1 cellular context compared by ENCODE assay signal in genomic region chr12:57238854-57239554, GRCh38.
A peak's percentile ranks its signal among the peaks of the same experiment; 100 is the strongest.
TF ChIP-seq lines count a peak whose summit lies in the region.

No MANE protein-coding gene starts in this region.

TF ChIP-seq in HepG2, 621 proteins besides CTCF, POLR2A, EP300 and RAD21 (continues in another document):
- TF ChIP-seq FOXC1 (CRISPR knock-in tag; IDR thresholded peaks at IDR 0.05; ENCODE audit: borderline replicate concordance) (peak; percentile 84; the same call in 1 of the 2 replicates), ATF2 (CRISPR knock-in tag; IDR thresholded peaks at IDR 0.05) (peak; percentile 42; the same call in 1 of the 2 replicates), NFE2L2 (IDR thresholded peaks at IDR 0.05; ENCODE audit: low read length) (no peak), TSC22D2 (CRISPR knock-in tag; IDR thresholded peaks at IDR 0.05; ENCODE audit: borderline replicate concordance) (no peak), NFIB (CRISPR knock-in tag; IDR thresholded peaks at IDR 0.05; ENCODE audit: borderline replicate concordance) (no peak), CERS6 (CRISPR knock-in tag; IDR thresholded peaks at IDR 0.05) (no peak), DPF2 (CRISPR knock-in tag; IDR thresholded peaks at IDR 0.05; ENCODE audit: borderline replicate concordance, low read depth) (no peak), ZNF639 (CRISPR knock-in tag; conservative IDR thresholded peaks at IDR 0.05) (no peak), RARG (CRISPR knock-in tag; IDR thresholded peaks at IDR 0.05; ENCODE audit: low read depth) (no peak), GABPA (IDR thresholded peaks at IDR 0.05; ENCODE audit: low read depth, low read length) (no peak), GABPA (CRISPR knock-in tag; IDR thresholded peaks at IDR 0.05; ENCODE audit: low read depth) (no peak), ATF3 (CRISPR knock-in tag; IDR thresholded peaks at IDR 0.05) (no peak), ZNF124 (CRISPR knock-in tag; IDR thresholded peaks at IDR 0.05) (no peak), ZMYM3 (CRISPR knock-in tag; IDR thresholded peaks at IDR 0.05) (no peak), IRF2 (CRISPR knock-in tag; IDR thresholded peaks at IDR 0.05) (peak; percentile 77), SRY (CRISPR knock-in tag; IDR thresholded peaks at IDR 0.05) (no peak), ZNF672 (CRISPR knock-in tag; IDR thresholded peaks at IDR 0.05) (no peak), CSRNP2 (CRISPR knock-in tag; conservative IDR thresholded peaks at IDR 0.05; ENCODE audit: low read depth) (no peak), DNMT1 (CRISPR knock-in tag; IDR thresholded peaks at IDR 0.05) (no peak), IRF1 (CRISPR knock-in tag; IDR thresholded peaks at IDR 0.05; ENCODE audit: low read depth) (no peak), ELK4 (CRISPR knock-in tag; IDR thresholded peaks at IDR 0.05; ENCODE audit: borderline replicate concordance) (no peak), ZNF768 (CRISPR knock-in tag; IDR thresholded peaks at IDR 0.05) (peak; percentile 85), ZNF646 (CRISPR knock-in tag; IDR thresholded peaks at IDR 0.05) (no peak), IRF9 (CRISPR knock-in tag; IDR thresholded peaks at IDR 0.05; ENCODE audit: borderline replicate concordance) (no peak), ZSCAN22 (CRISPR knock-in tag; IDR thresholded peaks at IDR 0.05) (no peak), ELF4 (CRISPR knock-in tag; IDR thresholded peaks at IDR 0.05; ENCODE audit: borderline replicate concordance) (no peak), ISX (CRISPR knock-in tag; conservative IDR thresholded peaks at IDR 0.05) (no peak), ETS1 (CRISPR knock-in tag; IDR thresholded peaks at IDR 0.05) (no peak), EED (CRISPR knock-in tag; IDR thresholded peaks at IDR 0.05) (no peak), TFDP2 (CRISPR knock-in tag; IDR thresholded peaks at IDR 0.05) (peak; percentile 61), POGK (CRISPR knock-in tag; conservative IDR thresholded peaks at IDR 0.05) (no peak), TOE1 (CRISPR knock-in tag; IDR thresholded peaks at IDR 0.05) (no peak), JARID2 (CRISPR knock-in tag; IDR thresholded peaks at IDR 0.05; ENCODE audit: insufficient replicate concordance) (peak; percentile 25), IKZF4 (CRISPR knock-in tag; IDR thresholded peaks at IDR 0.05; ENCODE audit: borderline replicate concordance, low read depth, not compliant biosample characterization) (no peak), RFX1 (IDR thresholded peaks at IDR 0.05) (no peak), JUN (CRISPR knock-in tag; IDR thresholded peaks at IDR 0.05) (no peak), GRHL1 (CRISPR knock-in tag; conservative IDR thresholded peaks at IDR 0.05) (no peak), TRIM24 (CRISPR knock-in tag; IDR thresholded peaks at IDR 0.05) (no peak), ZFYVE20 (CRISPR knock-in tag; IDR thresholded peaks at IDR 0.05; ENCODE audit: borderline replicate concordance, low read depth) (no peak)
